In the genomic region with DNA sequence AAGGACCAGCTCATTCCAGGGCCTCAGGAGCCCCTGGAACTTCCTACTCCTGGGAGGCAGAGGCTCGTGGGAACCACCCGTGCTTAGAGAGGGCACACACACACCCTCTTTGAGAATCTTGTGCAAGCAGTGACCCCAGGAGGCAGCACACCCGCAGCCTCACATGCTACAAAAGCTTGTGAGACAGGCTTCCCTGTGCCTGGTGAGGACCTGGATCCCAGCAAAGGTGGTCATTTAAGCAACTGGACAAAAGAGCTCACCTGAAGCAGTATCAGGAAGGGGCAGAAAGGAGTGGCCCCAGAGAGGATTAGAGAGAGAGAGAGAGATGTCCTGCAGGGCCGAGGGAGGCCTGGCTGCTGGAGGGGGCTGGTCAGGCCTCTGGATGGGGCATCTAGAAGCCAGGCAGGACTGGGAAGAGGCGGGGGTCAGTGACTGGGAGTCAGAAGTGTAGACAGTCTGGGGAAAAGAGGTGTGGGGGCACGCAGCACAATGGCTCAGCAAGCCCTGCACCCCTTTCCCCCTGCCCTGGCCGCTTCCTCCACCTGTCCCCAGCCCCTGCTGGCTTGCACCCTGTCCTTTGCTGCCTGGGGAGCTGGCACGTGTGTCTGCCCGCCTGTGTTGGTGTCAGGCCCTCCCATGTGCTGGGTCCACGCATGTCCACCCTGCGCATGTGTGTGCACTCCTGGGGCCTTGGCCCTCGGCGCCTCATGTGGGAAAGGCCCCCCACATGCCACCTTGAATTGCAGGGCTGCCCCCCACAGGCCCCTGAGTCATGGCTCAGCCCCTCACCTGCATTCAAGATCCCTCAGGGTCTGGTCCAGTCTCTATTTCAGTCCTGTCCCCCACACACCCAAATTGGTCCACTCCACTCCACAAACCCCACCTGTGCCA, we compare ENCODE assay signal across 1 cellular context.
TF ChIP-seq lines count a peak whose summit lies in the region.

No MANE protein-coding gene starts in this region.

TF ChIP-seq in GM12878, 131 proteins besides CTCF, POLR2A, EP300 and RAD21 (continued from another document):
- TF ChIP-seq, protein P1, sequence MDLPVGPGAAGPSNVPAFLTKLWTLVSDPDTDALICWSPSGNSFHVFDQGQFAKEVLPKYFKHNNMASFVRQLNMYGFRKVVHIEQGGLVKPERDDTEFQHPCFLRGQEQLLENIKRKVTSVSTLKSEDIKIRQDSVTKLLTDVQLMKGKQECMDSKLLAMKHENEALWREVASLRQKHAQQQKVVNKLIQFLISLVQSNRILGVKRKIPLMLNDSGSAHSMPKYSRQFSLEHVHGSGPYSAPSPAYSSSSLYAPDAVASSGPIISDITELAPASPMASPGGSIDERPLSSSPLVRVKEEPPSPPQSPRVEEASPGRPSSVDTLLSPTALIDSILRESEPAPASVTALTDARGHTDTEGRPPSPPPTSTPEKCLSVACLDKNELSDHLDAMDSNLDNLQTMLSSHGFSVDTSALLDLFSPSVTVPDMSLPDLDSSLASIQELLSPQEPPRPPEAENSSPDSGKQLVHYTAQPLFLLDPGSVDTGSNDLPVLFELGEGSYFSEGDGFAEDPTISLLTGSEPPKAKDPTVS (IDR thresholded peaks at IDR 0.05; ENCODE audit: low read depth, low read length), result no peak
- TF ChIP-seq ZNF217 (IDR thresholded peaks at IDR 0.05) (no peak), IRF4 (IDR thresholded peaks at IDR 0.05; ENCODE audit: low read depth, low read length) (no peak), TCF7 (IDR thresholded peaks at IDR 0.05; ENCODE audit: borderline replicate concordance) (no peak), BCL11A (IDR thresholded peaks at IDR 0.05; ENCODE audit: low read depth, low read length) (no peak), MEF2B (IDR thresholded peaks at IDR 0.05; ENCODE audit: partially characterized antibody, poor library complexity, severe bottlenecking) (no peak), ZNF622 (IDR thresholded peaks at IDR 0.05) (no peak), KDM1A (IDR thresholded peaks at IDR 0.05; ENCODE audit: borderline replicate concordance) (no peak), ZSCAN29 (IDR thresholded peaks at IDR 0.05) (no peak), HCFC1 (IDR thresholded peaks at IDR 0.05; ENCODE audit: low read length) (no peak)
- TF ChIP-seq, protein P2, sequence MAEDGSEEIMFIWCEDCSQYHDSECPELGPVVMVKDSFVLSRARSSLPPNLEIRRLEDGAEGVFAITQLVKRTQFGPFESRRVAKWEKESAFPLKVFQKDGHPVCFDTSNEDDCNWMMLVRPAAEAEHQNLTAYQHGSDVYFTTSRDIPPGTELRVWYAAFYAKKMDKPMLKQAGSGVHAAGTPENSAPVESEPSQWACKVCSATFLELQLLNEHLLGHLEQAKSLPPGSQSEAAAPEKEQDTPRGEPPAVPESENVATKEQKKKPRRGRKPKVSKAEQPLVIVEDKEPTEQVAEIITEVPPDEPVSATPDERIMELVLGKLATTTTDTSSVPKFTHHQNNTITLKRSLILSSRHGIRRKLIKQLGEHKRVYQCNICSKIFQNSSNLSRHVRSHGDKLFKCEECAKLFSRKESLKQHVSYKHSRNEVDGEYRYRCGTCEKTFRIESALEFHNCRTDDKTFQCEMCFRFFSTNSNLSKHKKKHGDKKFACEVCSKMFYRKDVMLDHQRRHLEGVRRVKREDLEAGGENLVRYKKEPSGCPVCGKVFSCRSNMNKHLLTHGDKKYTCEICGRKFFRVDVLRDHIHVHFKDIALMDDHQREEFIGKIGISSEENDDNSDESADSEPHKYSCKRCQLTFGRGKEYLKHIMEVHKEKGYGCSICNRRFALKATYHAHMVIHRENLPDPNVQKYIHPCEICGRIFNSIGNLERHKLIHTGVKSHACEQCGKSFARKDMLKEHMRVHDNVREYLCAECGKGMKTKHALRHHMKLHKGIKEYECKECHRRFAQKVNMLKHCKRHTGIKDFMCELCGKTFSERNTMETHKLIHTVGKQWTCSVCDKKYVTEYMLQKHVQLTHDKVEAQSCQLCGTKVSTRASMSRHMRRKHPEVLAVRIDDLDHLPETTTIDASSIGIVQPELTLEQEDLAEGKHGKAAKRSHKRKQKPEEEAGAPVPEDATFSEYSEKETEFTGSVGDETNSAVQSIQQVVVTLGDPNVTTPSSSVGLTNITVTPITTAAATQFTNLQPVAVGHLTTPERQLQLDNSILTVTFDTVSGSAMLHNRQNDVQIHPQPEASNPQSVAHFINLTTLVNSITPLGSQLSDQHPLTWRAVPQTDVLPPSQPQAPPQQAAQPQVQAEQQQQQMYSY (CRISPR knock-in tag; IDR thresholded peaks at IDR 0.05), result no peak
- TF ChIP-seq, protein P3, sequence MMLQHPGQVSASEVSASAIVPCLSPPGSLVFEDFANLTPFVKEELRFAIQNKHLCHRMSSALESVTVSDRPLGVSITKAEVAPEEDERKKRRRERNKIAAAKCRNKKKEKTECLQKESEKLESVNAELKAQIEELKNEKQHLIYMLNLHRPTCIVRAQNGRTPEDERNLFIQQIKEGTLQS (IDR thresholded peaks at IDR 0.05; ENCODE audit: borderline replicate concordance, extremely low read depth, low read depth, low read length), result no peak
- TF ChIP-seq, protein P4, sequence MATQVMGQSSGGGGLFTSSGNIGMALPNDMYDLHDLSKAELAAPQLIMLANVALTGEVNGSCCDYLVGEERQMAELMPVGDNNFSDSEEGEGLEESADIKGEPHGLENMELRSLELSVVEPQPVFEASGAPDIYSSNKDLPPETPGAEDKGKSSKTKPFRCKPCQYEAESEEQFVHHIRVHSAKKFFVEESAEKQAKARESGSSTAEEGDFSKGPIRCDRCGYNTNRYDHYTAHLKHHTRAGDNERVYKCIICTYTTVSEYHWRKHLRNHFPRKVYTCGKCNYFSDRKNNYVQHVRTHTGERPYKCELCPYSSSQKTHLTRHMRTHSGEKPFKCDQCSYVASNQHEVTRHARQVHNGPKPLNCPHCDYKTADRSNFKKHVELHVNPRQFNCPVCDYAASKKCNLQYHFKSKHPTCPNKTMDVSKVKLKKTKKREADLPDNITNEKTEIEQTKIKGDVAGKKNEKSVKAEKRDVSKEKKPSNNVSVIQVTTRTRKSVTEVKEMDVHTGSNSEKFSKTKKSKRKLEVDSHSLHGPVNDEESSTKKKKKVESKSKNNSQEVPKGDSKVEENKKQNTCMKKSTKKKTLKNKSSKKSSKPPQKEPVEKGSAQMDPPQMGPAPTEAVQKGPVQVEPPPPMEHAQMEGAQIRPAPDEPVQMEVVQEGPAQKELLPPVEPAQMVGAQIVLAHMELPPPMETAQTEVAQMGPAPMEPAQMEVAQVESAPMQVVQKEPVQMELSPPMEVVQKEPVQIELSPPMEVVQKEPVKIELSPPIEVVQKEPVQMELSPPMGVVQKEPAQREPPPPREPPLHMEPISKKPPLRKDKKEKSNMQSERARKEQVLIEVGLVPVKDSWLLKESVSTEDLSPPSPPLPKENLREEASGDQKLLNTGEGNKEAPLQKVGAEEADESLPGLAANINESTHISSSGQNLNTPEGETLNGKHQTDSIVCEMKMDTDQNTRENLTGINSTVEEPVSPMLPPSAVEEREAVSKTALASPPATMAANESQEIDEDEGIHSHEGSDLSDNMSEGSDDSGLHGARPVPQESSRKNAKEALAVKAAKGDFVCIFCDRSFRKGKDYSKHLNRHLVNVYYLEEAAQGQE (IDR thresholded peaks at IDR 0.05; ENCODE audit: low read depth, low read length), result no peak
